ENCODE assay signal across 1 cellular context in genomic region chr13:42041017-42041683, GRCh38.
A peak's percentile ranks its signal among the peaks of the same experiment; 100 is the strongest.
TF ChIP-seq lines count a peak whose summit lies in the region.

No MANE protein-coding gene starts in this region.

TF ChIP-seq in HEK293, 187 proteins besides CTCF, POLR2A, EP300 and RAD21 (continued from another document):
- TF ChIP-seq ZNF280C (tag by site-specific recombination; IDR thresholded peaks at IDR 0.05) (no peak), ZNF391 (tag by site-specific recombination; IDR thresholded peaks at IDR 0.05; ENCODE audit: borderline replicate concordance, low read depth) (no peak), BCL11B (tag by site-specific recombination; IDR thresholded peaks at IDR 0.05; ENCODE audit: low read depth) (no peak), ZSCAN30 (tag by site-specific recombination; IDR thresholded peaks at IDR 0.05) (peak; percentile 20; the same call in 1 of the 2 replicates), ZNF449 (tag by site-specific recombination; IDR thresholded peaks at IDR 0.05) (no peak), ZBTB48 (tag by site-specific recombination; IDR thresholded peaks at IDR 0.05) (no peak), ZNF324 (tag by site-specific recombination; IDR thresholded peaks at IDR 0.05) (no peak), ZNF214 (tag by site-specific recombination; IDR thresholded peaks at IDR 0.05; ENCODE audit: borderline replicate concordance) (no peak), ZNF280D (tag by site-specific recombination; IDR thresholded peaks at IDR 0.05) (no peak), ATF2 (tag by site-specific recombination; IDR thresholded peaks at IDR 0.05; ENCODE audit: low read depth) (no peak), ZNF521 (tag by site-specific recombination; IDR thresholded peaks at IDR 0.05) (no peak), ZNF776 (tag by site-specific recombination; IDR thresholded peaks at IDR 0.05; ENCODE audit: borderline replicate concordance) (no peak), ZNF155 (tag by site-specific recombination; IDR thresholded peaks at IDR 0.05) (no peak), ZNF501 (tag by site-specific recombination; IDR thresholded peaks at IDR 0.05) (peak; percentile 12; the same call in 1 of the 2 replicates), GLI4 (tag by site-specific recombination; IDR thresholded peaks at IDR 0.05) (no peak), GLIS1 (tag by site-specific recombination; IDR thresholded peaks at IDR 0.05) (no peak), ZFP37 (tag by site-specific recombination; IDR thresholded peaks at IDR 0.05) (0 out of 2 replicates have a peak, but pooled peaks have one; percentile 37), ZNF292 (tag by site-specific recombination; IDR thresholded peaks at IDR 0.05; ENCODE audit: borderline replicate concordance, low read depth) (no peak), ZBTB7A (tag by site-specific recombination; IDR thresholded peaks at IDR 0.05; ENCODE audit: low read depth) (0 out of 2 replicates have a peak, but pooled peaks have one; percentile 33), PRDM1 (tag by site-specific recombination; IDR thresholded peaks at IDR 0.05) (peak; percentile 91), ZNF221 (tag by site-specific recombination; IDR thresholded peaks at IDR 0.05; ENCODE audit: borderline replicate concordance) (no peak), ZNF677 (tag by site-specific recombination; IDR thresholded peaks at IDR 0.05) (no peak), OVOL3 (tag by site-specific recombination; IDR thresholded peaks at IDR 0.05) (no peak), ZNF362 (tag by site-specific recombination; IDR thresholded peaks at IDR 0.05) (no peak), ZFHX2 (tag by site-specific recombination; conservative IDR thresholded peaks at IDR 0.05) (0 out of 2 replicates have a peak, but pooled peaks have one; percentile 24), ZNF837 (tag by site-specific recombination; IDR thresholded peaks at IDR 0.05) (no peak), ZNF830 (tag by site-specific recombination; IDR thresholded peaks at IDR 0.05; ENCODE audit: low read depth) (no peak), ZBTB10 (tag by site-specific recombination; IDR thresholded peaks at IDR 0.05) (no peak), ZBTB21 (tag by site-specific recombination; IDR thresholded peaks at IDR 0.05) (no peak), ZNF560 (tag by site-specific recombination; IDR thresholded peaks at IDR 0.05; ENCODE audit: borderline replicate concordance) (no peak), ZNF549 (tag by site-specific recombination; IDR thresholded peaks at IDR 0.05) (no peak), ZNF274 (IDR thresholded peaks at IDR 0.05; ENCODE audit: low read length) (no peak), ZNF274 (tag by site-specific recombination; IDR thresholded peaks at IDR 0.05; ENCODE audit: borderline replicate concordance) (no peak), ZNF121 (tag by site-specific recombination; IDR thresholded peaks at IDR 0.05) (no peak), ZNF26 (tag by site-specific recombination; IDR thresholded peaks at IDR 0.05) (no peak), ZSCAN4 (tag by site-specific recombination; IDR thresholded peaks at IDR 0.05) (no peak), MZF1 (tag by site-specific recombination; IDR thresholded peaks at IDR 0.05; ENCODE audit: borderline replicate concordance) (no peak), KLF7 (tag by site-specific recombination; IDR thresholded peaks at IDR 0.05; ENCODE audit: borderline replicate concordance) (no peak), ZNF148 (tag by site-specific recombination; IDR thresholded peaks at IDR 0.05; ENCODE audit: borderline replicate concordance) (no peak), ZNF791 (tag by site-specific recombination; IDR thresholded peaks at IDR 0.05) (no peak), ZBTB17 (tag by site-specific recombination; IDR thresholded peaks at IDR 0.05) (peak; percentile 80), ZNF843 (tag by site-specific recombination; IDR thresholded peaks at IDR 0.05) (no peak), ZNF621 (tag by site-specific recombination; IDR thresholded peaks at IDR 0.05) (no peak), ZNF23 (tag by site-specific recombination; IDR thresholded peaks at IDR 0.05; ENCODE audit: borderline replicate concordance) (no peak)
TF ChIP-seq in HEK293: peak in this region for 26.
